In the genomic region with DNA sequence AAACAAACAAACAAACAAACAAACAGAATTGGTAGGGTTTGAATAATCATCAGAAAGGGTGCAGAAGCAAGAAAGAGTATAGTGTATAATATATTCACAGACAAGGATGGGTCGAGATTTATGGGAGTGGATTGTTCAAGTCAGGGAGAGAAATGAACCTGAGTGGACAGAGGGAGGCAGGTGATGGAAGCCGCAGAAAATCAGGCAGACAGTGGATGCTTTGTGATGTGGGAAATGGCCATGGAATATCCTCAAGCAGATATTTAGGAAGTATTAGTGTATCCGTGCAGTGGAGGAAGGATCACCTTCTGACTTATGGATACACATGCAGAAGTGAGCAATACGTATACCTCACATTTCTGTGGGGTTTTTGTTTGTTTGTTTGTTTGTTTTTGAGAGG, we compare ENCODE assay signal across 33 cellular contexts.
"Had no signal": no experiment of that assay in that cellular context is flagged by ENCODE, and none has a peak within 500 bp of the region (broad histone marks: within the 10 kb centered on the region; RNA-seq: fewer than 3 reads in every experiment).

No MANE protein-coding gene starts in this region.

- H3K4me3 Mint-ChIP-seq: activated B cell treated with CpG ODN at 0.5 μM for 24 hours; activated CD4-positive, alpha-beta memory T cell treated with anti-CD3 and anti-CD28 coated beads, Interleukin-2, amount 10 ng/mL, durations not matched to agents 7 days and 5 days; activated CD4-positive, alpha-beta T cell treated with anti-CD3 and anti-CD28 coated beads, Interleukin-2, amount 10 ng/mL, durations not matched to agents 7 days and 5 days; activated naive CD8-positive, alpha-beta T cell; activated T-cell treated with anti-CD3 and anti-CD28 coated beads, Interleukin-2, amount 50 U/mL, for 24 hours; activated T-helper 17 cell treated with anti-CD3 and anti-CD28 coated beads, Interleukin-2, amount 50 U/mL, for 72 hours; T-helper 17 cell; T-helper 2 cell treated with Interferon-gamma antibody and Interleukin-4, amounts not matched to agents 5 μg/mL and 100 μg/mL, for 36 hours had no signal

- H3K27me3 ChIP-seq: body of pancreas, esophagus squamous epithelium, gastroesophageal sphincter had no signal

- H3K27ac ChIP-seq: body of pancreas, epithelial cell of prostate, esophagus squamous epithelium, gastroesophageal sphincter, WERI-Rb-1 had no signal

- ATAC-seq: activated T-helper 17 cell treated with anti-CD3 and anti-CD28 coated beads, Interleukin-2, amount 50 U/mL, for 72 hours; body of pancreas; gastroesophageal sphincter; T-helper 17 cell had no signal

- H3K9me3 Mint-ChIP-seq: activated B cell treated with CpG ODN at 0.5 μM for 24 hours; activated CD4-positive, alpha-beta memory T cell treated with anti-CD3 and anti-CD28 coated beads, Interleukin-2, amount 10 ng/mL, durations not matched to agents 7 days and 5 days; activated CD4-positive, alpha-beta T cell treated with anti-CD3 and anti-CD28 coated beads, Interleukin-2, amount 10 ng/mL, durations not matched to agents 7 days and 5 days; activated T-cell treated with anti-CD3 and anti-CD28 coated beads, Interleukin-2, amount 50 U/mL, for 24 hours; activated T-helper 17 cell treated with anti-CD3 and anti-CD28 coated beads, Interleukin-2, amount 50 U/mL, for 72 hours; T-helper 2 cell treated with Interferon-gamma antibody and Interleukin-4, amounts not matched to agents 5 μg/mL and 100 μg/mL, for 36 hours had no signal

- H3K36me3 ChIP-seq: esophagus squamous epithelium, gastroesophageal sphincter, WERI-Rb-1 had no signal

- FAIRE-seq: colon, endometrium, endothelial cell of umbilical vein had no signal

- H3K9me3 ChIP-seq: body of pancreas, esophagus squamous epithelium, gastroesophageal sphincter had no signal

- H3K4me1 Mint-ChIP-seq: activated B cell treated with CpG ODN at 0.5 μM for 24 hours; activated CD4-positive, alpha-beta memory T cell treated with anti-CD3 and anti-CD28 coated beads, Interleukin-2, amount 10 ng/mL, durations not matched to agents 7 days and 5 days; activated CD4-positive, alpha-beta T cell treated with anti-CD3 and anti-CD28 coated beads, Interleukin-2, amount 10 ng/mL, durations not matched to agents 7 days and 5 days; activated T-helper 17 cell treated with anti-CD3 and anti-CD28 coated beads, Interleukin-2, amount 50 U/mL, for 72 hours had no signal

- H3K27ac Mint-ChIP-seq: activated B cell treated with CpG ODN at 0.5 μM for 24 hours; activated CD4-positive, alpha-beta memory T cell treated with anti-CD3 and anti-CD28 coated beads, Interleukin-2, amount 10 ng/mL, durations not matched to agents 7 days and 5 days; activated CD4-positive, alpha-beta T cell treated with anti-CD3 and anti-CD28 coated beads, Interleukin-2, amount 10 ng/mL, durations not matched to agents 7 days and 5 days; activated naive CD8-positive, alpha-beta T cell; activated T-cell treated with anti-CD3 and anti-CD28 coated beads, Interleukin-2, amount 50 U/mL, for 24 hours; activated T-helper 17 cell treated with anti-CD3 and anti-CD28 coated beads, Interleukin-2, amount 50 U/mL, for 72 hours; T-helper 17 cell; T-helper 2 cell treated with Interferon-gamma antibody and Interleukin-4, amounts not matched to agents 5 μg/mL and 100 μg/mL, for 36 hours had no signal

- H3K4me3 ChIP-seq: body of pancreas, esophagus squamous epithelium, gastroesophageal sphincter had no signal

- H3K4me1 ChIP-seq: esophagus squamous epithelium had no signal

- H3K36me3 Mint-ChIP-seq: activated naive CD8-positive, alpha-beta T cell had no signal

- DNase-seq: activated B cell treated with CpG ODN at 0.5 μM for 24 hours; activated CD4-positive, alpha-beta memory T cell treated with anti-CD3 and anti-CD28 coated beads, Interleukin-2, amount 10 ng/mL, durations not matched to agents 7 days and 5 days; activated CD4-positive, alpha-beta T cell treated with anti-CD3 and anti-CD28 coated beads for 4 hours; activated CD4-positive, alpha-beta T cell treated with anti-CD3 and anti-CD28 coated beads, Interleukin-2, amount 10 ng/mL, durations not matched to agents 7 days and 5 days; activated CD4-positive, alpha-beta T cell treated with anti-CD3 and anti-CD28 coated beads, Interleukin-2, amount 50 U/mL, for 4 hours; activated CD4-positive, CD25-positive, alpha-beta regulatory T cell treated with anti-CD3 and anti-CD28 coated beads, Interleukin-2, amount 50 U/mL, for 72 hours; activated CD8-positive, alpha-beta memory T cell treated with anti-CD3 and anti-CD28 coated beads, Interleukin-2, amount 50 U/mL, for 48 hours; activated effector memory CD4-positive, alpha-beta T cell treated with Interleukin-2 at 50 U/mL for 16 hours; activated gamma-delta T cell treated with Interleukin-2 at 50 U/mL for 16 hours; activated naive CD4-positive, alpha-beta T cell treated with anti-CD3 and anti-CD28 coated beads, Interleukin-2, amount 50 U/mL, for 16 hours; activated naive CD4-positive, alpha-beta T cell treated with Interleukin-2 at 50 U/mL for 16 hours; activated T-cell treated with anti-CD3 and anti-CD28 coated beads for 4 hours; activated T-cell treated with anti-CD3 and anti-CD28 coated beads, Interleukin-2, amount 50 U/mL, for 24 hours; anterior cingulate cortex; body of pancreas; caudate nucleus; cortex of kidney; dermis blood vessel endothelial cell; effector CD8-positive, alpha-beta T cell; esophagus squamous epithelium; head of caudate nucleus; T-helper 1 cell; T-helper 17 cell; T1000; WERI-Rb-1 had no signal
